In genomic region chr6:5671604-5672559, GRCh38 we compare ENCODE assay signal across 9 cellular contexts.
DNase-seq lines count a peak whose midpoint lies in the region; ATAC-seq, FAIRE-seq and TF ChIP-seq lines count a peak whose summit lies in the region.
"Had no signal": no experiment of that assay in that cellular context is flagged by ENCODE, and none has a peak within 500 bp of the region (broad histone marks: within the 10 kb centered on the region; RNA-seq: fewer than 3 reads in every experiment).

No MANE protein-coding gene starts in this region.

- BruUV-seq in IMR-90 (replicated peaks; lab: Mats Ljungman, UMichigan): no TSS peak

- DNase-seq in BE2C (no peak), IMR-90 (no peak), astrocyte (ENCODE audit: low read depth) (no peak), substantia nigra (lab: John Stamatoyannopoulos, UW) (no peak), left lung (no peak)
- no peak for DNase-seq in effector memory CD8-positive, alpha-beta T cell
- DNase-seq: activated CD4-positive, alpha-beta T cell treated with anti-CD3 and anti-CD28 coated beads for 4 hours had no signal

- POLR2A ChIA-PET in IMR-90 (lab: Charles Lee; ENCODE audit: unreplicated experiment): no interaction called here

- H2BK15ac ChIP-seq in IMR-90 (ENCODE audit: low read depth, low read length): peak overlapping the region; percentile 23; the same call in 2 of the 3 replicates

- H4K91ac ChIP-seq in IMR-90 (ENCODE audit: insufficient read depth, low read depth, low read length): peak overlapping the region; percentile 41; the same call in 1 of the 2 replicates

- TF ChIP-seq CTCF in BE2C (IDR thresholded peaks at IDR 0.05; ENCODE audit: low read depth, low read length): 0 out of 2 replicates have a peak, but pooled peaks have one; percentile 12
- TF ChIP-seq CTCF in IMR-90 (conservative IDR thresholded peaks at IDR 0.05; ENCODE audit: low read depth, low read length): no peak
- no peak for TF ChIP-seq CTCF in astrocyte (IDR thresholded peaks at IDR 0.05; ENCODE audit: insufficient read depth, low read depth, low read length)
- no peak for TF ChIP-seq CTCF in nephron (IDR thresholded peaks at IDR 0.05; ENCODE audit: unreplicated experiment in 3 of 3)
- no peak for TF ChIP-seq CTCF in left lung (IDR thresholded peaks at IDR 0.05)

- H3K56ac ChIP-seq in IMR-90 (ENCODE audit: extremely low read depth, insufficient read depth, low read length): no peak overlapping the region

- H3K23ac ChIP-seq in IMR-90 (ENCODE audit: low read depth, low read length): no peak overlapping the region

- H3K9me3 ChIP-seq in BE2C: no peaks in the 10 kb centered on the region
- no peaks in the 10 kb centered on the region for H3K9me3 ChIP-seq in IMR-90 (ENCODE audit: control insufficient read depth, insufficient read depth, low read length)
- no peaks in the 10 kb centered on the region for H3K9me3 ChIP-seq in astrocyte (ENCODE audit: insufficient read depth, low read depth, low read length)
- H3K9me3 ChIP-seq in left lung: no peaks in the 10 kb centered on the region

- 100% methylated on average over 2 of the region's 22 CpGs; no CpG with 5 or more reads in 1 of the 2 experiments for WGBS in IMR-90 (ENCODE audit: extremely low coverage in 2 of 2, insufficient read length in 1 of 2), 2 experiments

- intact Hi-C loops in IMR-90 (cut with micrococcal nuclease): no loop called here
- intact Hi-C loops in left lung (cut with DNase I): no loop called here

- no peaks in the 10 kb centered on the region for H3K27me3 Mint-ChIP-seq in astrocyte (ENCODE audit: low read depth, unreplicated experiment)
- H3K27me3 Mint-ChIP-seq in nephron (ENCODE audit: low read depth): peaks cover 6% of the 10 kb centered on the region
- H3K27me3 Mint-ChIP-seq in effector memory CD8-positive, alpha-beta T cell: no peaks in the 10 kb centered on the region

- H3K18ac ChIP-seq in IMR-90 (ENCODE audit: low read depth, low read length): peak overlapping the region; percentile 63

- peak overlapping the region; percentile 10 for H3K14ac ChIP-seq in IMR-90 (replicated peaks; ENCODE audit: low read depth, low read length)

- H3K4me3 Mint-ChIP-seq in astrocyte (ENCODE audit: unreplicated experiment) (no peak overlapping the region), nephron (peak overlapping the region in 2 of 3 experiments; percentile 32 to 41)
- H3K4me3 Mint-ChIP-seq in effector memory CD8-positive, alpha-beta T cell: no peak overlapping the region

- no peak overlapping the region for H2AK9ac ChIP-seq in IMR-90 (replicated peaks; ENCODE audit: low read depth, low read length, poor library complexity)

- no peaks in the 10 kb centered on the region for H4K20me1 ChIP-seq in IMR-90 (ENCODE audit: insufficient read depth, low read length)
- H4K20me1 ChIP-seq in astrocyte (ENCODE audit: insufficient read depth, low read length): no peaks in the 10 kb centered on the region

- peak overlapping the region; percentile 15 to 38; a peak in 3 of 4 replicates for H4K8ac ChIP-seq in IMR-90 (ENCODE audit: low read depth in 2 of 2, low read length in 2 of 2)

- peak overlapping the region; percentile 84 for H2BK20ac ChIP-seq in IMR-90 (ENCODE audit: low read depth, low read length)

- H3K36me3 ChIP-seq in BE2C (no peaks in the 10 kb centered on the region), IMR-90 (ENCODE audit: control insufficient read depth, insufficient read depth, low read length) (no peaks in the 10 kb centered on the region), astrocyte (ENCODE audit: insufficient read depth, low read length) (no peaks in the 10 kb centered on the region), left lung (no peaks in the 10 kb centered on the region)

- H4K5ac ChIP-seq in IMR-90 (ENCODE audit: low read depth, low read length): peak overlapping the region; percentile 87

- peaks cover 0 to 7% of the 10 kb centered on the region in 2 experiments; a peak in 1 of 4 replicates for H3K79me1 ChIP-seq in IMR-90 (ENCODE audit: low read depth in 1 of 2, low read length in 2 of 2)

- peaks cover 11% of the 10 kb centered on the region for H3K9me1 ChIP-seq in IMR-90 (ENCODE audit: insufficient read depth, low read length)

- H3K4me1 ChIP-seq in BE2C (no peaks in the 10 kb centered on the region), IMR-90 (ENCODE audit: control insufficient read depth, insufficient read depth, low read length) (peaks cover 22% of the 10 kb centered on the region), astrocyte (ENCODE audit: insufficient read depth, low read length) (peaks cover 18% of the 10 kb centered on the region), left lung (peaks cover 8 to 39% of the 10 kb centered on the region in 2 donors)

- H3K27me3 ChIP-seq in BE2C (no peaks in the 10 kb centered on the region), IMR-90 (ENCODE audit: control insufficient read depth, insufficient read depth, low read length) (no peaks in the 10 kb centered on the region), astrocyte (ENCODE audit: insufficient read depth, low read length) (no peaks in the 10 kb centered on the region), left lung (no peaks in the 10 kb centered on the region)

- H3K4me3 ChIP-seq in BE2C (ENCODE audit: low read depth, low read length): no peak overlapping the region
- no peak overlapping the region for H3K4me3 ChIP-seq in IMR-90 (ENCODE audit: insufficient read depth, low read depth, low read length)
- H3K4me3 ChIP-seq in astrocyte (ENCODE audit: insufficient read depth, low read depth, low read length): no peak overlapping the region
- no peak overlapping the region for H3K4me3 ChIP-seq in left lung

- no peak for FAIRE-seq in astrocyte (lab: Jason Lieb, UNC)

- H3K4me1 Mint-ChIP-seq in astrocyte (ENCODE audit: low read depth, unreplicated experiment) (peaks cover 21% of the 10 kb centered on the region), nephron (peaks cover 39% of the 10 kb centered on the region)
- H3K4me1 Mint-ChIP-seq in effector memory CD8-positive, alpha-beta T cell (ENCODE audit: low read depth in 2 of 2): peaks cover 11% of the 10 kb centered on the region in 2 donors

- ATAC-seq in IMR-90 (ENCODE audit: low read depth) (peak; percentile 19; the same call in 1 of the 2 replicates), HG03521 (IDR thresholded peaks at IDR 0.05; ENCODE audit: unreplicated experiment) (no peak), left lung (no peak)
- ATAC-seq in effector memory CD8-positive, alpha-beta T cell (replicated peaks): no peak

- H3K27ac ChIP-seq in IMR-90 (ENCODE audit: insufficient read depth, low read length): peak overlapping the region; percentile 24; the same call in 1 of the 2 replicates
- H3K27ac ChIP-seq in astrocyte (ENCODE audit: low read depth, low read length): peak overlapping the region; percentile 61
- H3K27ac ChIP-seq in substantia nigra (ENCODE audit: low read depth, low read length, poor library complexity, severe bottlenecking): no peak overlapping the region
- H3K27ac ChIP-seq in left lung: peak overlapping the region in 1 of 2 donors; percentile 71

- H3K9me3 Mint-ChIP-seq in astrocyte (ENCODE audit: unreplicated experiment): no peaks in the 10 kb centered on the region
- H3K9me3 Mint-ChIP-seq in nephron: no peaks in the 10 kb centered on the region
- no peaks in the 10 kb centered on the region for H3K9me3 Mint-ChIP-seq in effector memory CD8-positive, alpha-beta T cell

- in situ Hi-C loops in IMR-90 (cut with MboI; ENCODE audit: low sequenced_read_pairs): no loop called here

- no peak overlapping the region for H3K9ac ChIP-seq in IMR-90 (ENCODE audit: low read depth, low read length)
- H3K9ac ChIP-seq in astrocyte (ENCODE audit: low read length): peak overlapping the region; percentile 47

- H3K79me2 ChIP-seq in astrocyte (ENCODE audit: insufficient read depth, low read length): no peaks in the 10 kb centered on the region

- CTCF ChIA-PET in IMR-90 (lab: Yijun Ruan, JAX): interaction anchor here (0.6 kb wide), 2 partner anchors 64 to 164 kb away, joined by 3 to 4 read pairs; no protein-coding TSS in a partner anchor

- H3K27ac Mint-ChIP-seq in astrocyte (ENCODE audit: unreplicated experiment) (peak overlapping the region; percentile 35), nephron (peak overlapping the region; percentile 70 to 91 (median 90))
- no peak overlapping the region for H3K27ac Mint-ChIP-seq in effector memory CD8-positive, alpha-beta T cell

- H3K36me3 Mint-ChIP-seq in astrocyte (ENCODE audit: low read depth, unreplicated experiment) (no peaks in the 10 kb centered on the region), nephron (ENCODE audit: low read depth) (no peaks in the 10 kb centered on the region)
- H3K36me3 Mint-ChIP-seq in effector memory CD8-positive, alpha-beta T cell (ENCODE audit: insufficient read depth): no peaks in the 10 kb centered on the region

- peak overlapping the region; percentile 54 for H3K4ac ChIP-seq in IMR-90 (ENCODE audit: low read depth, low read length)

- peak overlapping the region; percentile 73 for H2BK120ac ChIP-seq in IMR-90 (ENCODE audit: low read depth, low read length)

- H2AK5ac ChIP-seq in IMR-90 (ENCODE audit: low read depth, low read length): peak overlapping the region; percentile 81; the same call in 1 of the 2 replicates

- H3K4me2 ChIP-seq in IMR-90 (ENCODE audit: low read depth, low read length) (no peak overlapping the region), astrocyte (ENCODE audit: low read length) (peak overlapping the region; percentile 58)

- TF ChIP-seq POLR2A in IMR-90 (IDR thresholded peaks at IDR 0.05; ENCODE audit: low read depth, low read length): no peak

- dilution Hi-C loops in IMR-90 (cut with HindIII; ENCODE audit: low sequenced_read_pairs, unreplicated experiment): no loop called here

- H2BK5ac ChIP-seq in IMR-90 (ENCODE audit: low read depth, low read length, poor library complexity, severe bottlenecking): peak overlapping the region; percentile 18

- H2AFZ ChIP-seq in IMR-90 (replicated peaks; ENCODE audit: low read length, poor library complexity): peak overlapping the region; percentile 38
- no peak overlapping the region for H2AFZ ChIP-seq in astrocyte (ENCODE audit: low read depth, low read length)

- TF ChIP-seq RAD21 in IMR-90 (IDR thresholded peaks at IDR 0.05; ENCODE audit: low read length): no peak

TF ChIP-seq in IMR-90, 13 proteins besides CTCF, POLR2A, EP300 and RAD21 (continues in another document):
- no peak for TF ChIP-seq MXI1 (IDR thresholded peaks at IDR 0.05; ENCODE audit: borderline replicate concordance, low read depth, low read length)
- TF ChIP-seq, protein P1, sequence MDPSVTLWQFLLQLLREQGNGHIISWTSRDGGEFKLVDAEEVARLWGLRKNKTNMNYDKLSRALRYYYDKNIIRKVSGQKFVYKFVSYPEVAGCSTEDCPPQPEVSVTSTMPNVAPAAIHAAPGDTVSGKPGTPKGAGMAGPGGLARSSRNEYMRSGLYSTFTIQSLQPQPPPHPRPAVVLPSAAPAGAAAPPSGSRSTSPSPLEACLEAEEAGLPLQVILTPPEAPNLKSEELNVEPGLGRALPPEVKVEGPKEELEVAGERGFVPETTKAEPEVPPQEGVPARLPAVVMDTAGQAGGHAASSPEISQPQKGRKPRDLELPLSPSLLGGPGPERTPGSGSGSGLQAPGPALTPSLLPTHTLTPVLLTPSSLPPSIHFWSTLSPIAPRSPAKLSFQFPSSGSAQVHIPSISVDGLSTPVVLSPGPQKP (IDR thresholded peaks at IDR 0.05; ENCODE audit: borderline replicate concordance, low read depth, low read length): no peak
- no peak for TF ChIP-seq MAZ (IDR thresholded peaks at IDR 0.05; ENCODE audit: borderline replicate concordance, low read depth, low read length)
- no peak for TF ChIP-seq RCOR1 (IDR thresholded peaks at IDR 0.05; ENCODE audit: insufficient replicate concordance, low read length)

Comparison
In these comparisons a context has a peak if more than half of its experiments do, and no peak if none do; other contexts are left out.
1. H3K27ac Mint-ChIP-seq: peak in astrocyte (single experiment) and nephron (3 of 3); none in effector memory CD8-positive, alpha-beta T cell (0 of 2).
2. H3K4me3 Mint-ChIP-seq: peak in nephron (2 of 3); none in astrocyte (single experiment) and effector memory CD8-positive, alpha-beta T cell (0 of 2).